ENCODE assay signal across 9 cellular contexts in genomic region chr16:75249441-75249840, GRCh38. TPM values are rescaled to one million over a fixed set of nuclear protein-coding genes. Genes with fewer than 3 reads are reported as not detected.
A peak's percentile ranks its signal among the peaks of the same experiment; 100 is the strongest.
DNase-seq lines count a peak whose midpoint lies in the region; ATAC-seq and TF ChIP-seq lines count a peak whose summit lies in the region.
"Had no signal": no experiment of that assay in that cellular context is flagged by ENCODE, and none has a peak within 500 bp of the region (broad histone marks: within the 10 kb centered on the region; RNA-seq: fewer than 3 reads in every experiment).

No MANE protein-coding gene starts in this region.

- no peak for ATAC-seq in GM21529 (IDR thresholded peaks at IDR 0.05; ENCODE audit: unreplicated experiment)

- no peaks in the 10 kb centered on the region for H3K36me3 ChIP-seq in left ventricle myocardium inferior
- peaks cover 0 to 4% of the 10 kb centered on the region in 2 donors for H3K36me3 ChIP-seq in esophagus (ENCODE audit: control insufficient read depth in 2 of 2, insufficient read depth in 2 of 2, low read length in 1 of 2)
- no peaks in the 10 kb centered on the region for H3K36me3 ChIP-seq in neuron (ENCODE audit: insufficient read depth, low read length)

- H3K9me3 ChIP-seq in left ventricle myocardium inferior (replicated peaks): no peaks in the 10 kb centered on the region
- H3K9me3 ChIP-seq in esophagus (ENCODE audit: control insufficient read depth in 2 of 2, insufficient read depth in 1 of 2, low read depth in 1 of 2, low read length in 1 of 2): no peaks in the 10 kb centered on the region
- no peaks in the 10 kb centered on the region for H3K9me3 ChIP-seq in neuron (ENCODE audit: low read length)

- H3K4me3 ChIP-seq in left ventricle myocardium inferior (peak overlapping the region; percentile 97), esophagus (ENCODE audit: low read depth in 1 of 2, low read length in 2 of 2) (peak overlapping the region in 1 of 2 donors; percentile 90), neuron (ENCODE audit: low read length) (peak overlapping the region; percentile 67)

- TF ChIP-seq CTCF in left ventricle myocardium inferior (IDR thresholded peaks at IDR 0.05; ENCODE audit: borderline replicate concordance): no peak

- H3K4me1 ChIP-seq in left ventricle myocardium inferior (peaks cover 97% of the 10 kb centered on the region), esophagus (ENCODE audit: control insufficient read depth in 2 of 2, insufficient read depth in 2 of 2, low read length in 1 of 2) (peaks cover 25 to 61% of the 10 kb centered on the region in 2 donors), neuron (ENCODE audit: insufficient read depth, low read length) (peaks cover 75% of the 10 kb centered on the region)

- H3K27me3 ChIP-seq in left ventricle myocardium inferior (ENCODE audit: low read depth): no peaks in the 10 kb centered on the region
- no peaks in the 10 kb centered on the region for H3K27me3 ChIP-seq in esophagus (ENCODE audit: control insufficient read depth in 1 of 2, insufficient read depth in 2 of 2, low read length in 2 of 2)
- H3K27me3 ChIP-seq in neuron (ENCODE audit: insufficient read depth, low read length): no peaks in the 10 kb centered on the region

- intact Hi-C loops in left ventricle myocardium inferior (cut with micrococcal nuclease): no loop called here
- intact Hi-C loops in cardiac septum (cut with DNase I): no loop called here
- intact Hi-C loops in posterior vena cava (cut with DNase I): no loop called here

- peak overlapping the region; percentile 98 for H3K27ac ChIP-seq in left ventricle myocardium inferior (replicated peaks)
- peak overlapping the region; percentile 87 to 89 for H3K27ac ChIP-seq in esophagus (ENCODE audit: low read depth in 2 of 2, low read length in 1 of 2)

- DNase-seq in left ventricle myocardium inferior (no peak), cardiac septum (ENCODE audit: low spot score) (no peak), posterior vena cava (ENCODE audit: low spot score) (no peak), NCI-H1694 treated with DMSO at 0.1 percent for 48 hours (lab: John Stamatoyannopoulos, UW) (no peak)
- no peak for DNase-seq in activated T-cell treated with anti-CD3 and anti-CD28 coated beads, Interleukin-2, amount 50 U/mL, for 48 hours
- DNase-seq: NCI-H1417 treated with DMSO at 0.1 percent for 48 hours had no signal

- WGBS in esophagus, 2 donors: 70 to 73% methylated on average over 5 of the region's 5 CpGs

- no peak overlapping the region for H2AFZ ChIP-seq in neuron (ENCODE audit: low read depth, low read length)

RNA-seq across cellular contexts. Expression of gene BCAR1, which starts 2.0 kb away (rescaled TPM):
- 82.8 TPM for total RNA-seq in left ventricle myocardium inferior
- total RNA-seq in cardiac septum: 80.3 TPM
- polyA plus RNA-seq in esophagus: 10 to 100 TPM; 20.2 to 25.7 TPM
- total RNA-seq in posterior vena cava: 100 to 1,000 TPM in 1 of 2 donors, 10 to 100 TPM in 1; 48.7 to 104 TPM

RNA-seq across cellular contexts. Expression of gene CTRB1, which starts 30.7 kb away (rescaled TPM):
- total RNA-seq in left ventricle myocardium inferior (not detected), cardiac septum (not detected), posterior vena cava (1 to 10 TPM in 1 of 2 donors, not detected in 1; 4.0 TPM)
- polyA plus RNA-seq in esophagus: 1 to 10 TPM in 1 of 2 donors, under 1 TPM in 1; 0.34 to 2.0 TPM

RNA-seq across cellular contexts. Expression of gene CTRB2, which starts 42.5 kb away (rescaled TPM):
- total RNA-seq in left ventricle myocardium inferior: not detected
- not detected for total RNA-seq in cardiac septum
- 1 to 10 TPM in 1 of 2 donors, under 1 TPM in 1; 0.35 to 1.7 TPM for polyA plus RNA-seq in esophagus
- 1 to 10 TPM in 1 of 2 donors, under 1 TPM in 1; 0.79 to 9.1 TPM for total RNA-seq in posterior vena cava
